In genomic region chr2:106941372-106941993, GRCh38 we compare ENCODE assay signal across 26 cellular contexts. TPM values are rescaled to one million over a fixed set of nuclear protein-coding genes. Genes with fewer than 3 reads are reported as not detected.
DNase-seq lines count a peak whose midpoint lies in the region; ATAC-seq, FAIRE-seq and TF ChIP-seq lines count a peak whose summit lies in the region.
"Had no signal": no experiment of that assay in that cellular context is flagged by ENCODE, and none has a peak within 500 bp of the region (broad histone marks: within the 10 kb centered on the region; RNA-seq: fewer than 3 reads in every experiment).

No MANE protein-coding gene starts in this region.

- CTCF ChIA-PET in K562 (lab: Yijun Ruan, JAX; ENCODE audit: low intra/inter-chr PET ratio), result no interaction called here

- no peak overlapping the region for H3K4me3 ChIP-seq in K562
- H3K4me3 ChIP-seq in neuronal stem cell (ENCODE audit: low read length in 2 of 2), result no peak overlapping the region
- H3K4me3 ChIP-seq: A549; BLaER1 treated with 17β-estradiol and CSF1 and Interleukin-3, amounts not matched to agents 10 nM and 100 nM; GM12878; GM23248 had no signal

- peak overlapping the region; percentile 35 for H3K18ac ChIP-seq in neuronal stem cell (ENCODE audit: low read length)

- H3K9ac ChIP-seq in K562 (ENCODE audit: insufficient read depth in 1 of 2, low read depth in 2 of 2, low read length in 2 of 2) (no peak overlapping the region), neuronal stem cell (ENCODE audit: low read depth, low read length, poor library complexity) (no peak overlapping the region)
- H3K9ac ChIP-seq: BLaER1 treated with 17β-estradiol and CSF1 and Interleukin-3, amounts not matched to agents 10 nM and 100 nM; GM23248 had no signal

- H3K27me3 ChIP-seq in K562 (ENCODE audit: control insufficient read depth in 2 of 2, insufficient read depth in 2 of 2, low read length in 2 of 2) (no peaks in the 10 kb centered on the region), neuronal stem cell (ENCODE audit: control insufficient read depth in 3 of 3, insufficient read depth in 3 of 3, low read depth in 1 of 3, low read length in 3 of 3) (peaks cover 0 to 3% (median 0%) of the 10 kb centered on the region in 3 experiments)
- H3K27me3 ChIP-seq: BE2C; BLaER1 treated with 17β-estradiol and CSF1 and Interleukin-3, amounts not matched to agents 10 nM and 100 nM had no signal

- H3K4me2 ChIP-seq in K562 (ENCODE audit: insufficient read depth, low read length) (no peak overlapping the region), neuronal stem cell (ENCODE audit: insufficient read depth, low read length, poor library complexity, severe bottlenecking) (no peak overlapping the region)
- H3K4me2 ChIP-seq: A549; BLaER1 treated with 17β-estradiol and CSF1 and Interleukin-3, amounts not matched to agents 10 nM and 100 nM had no signal

- H3K23ac ChIP-seq in neuronal stem cell (ENCODE audit: low read depth, low read length, poor library complexity), result no peak overlapping the region

- H4K20me1 ChIP-seq in K562 (replicated peaks; ENCODE audit: control insufficient read depth, insufficient read depth, low read length), result no peaks in the 10 kb centered on the region
- H4K20me1 ChIP-seq: BLaER1 treated with 17β-estradiol and CSF1 and Interleukin-3, amounts not matched to agents 10 nM and 100 nM had no signal

- H3K36me3 ChIP-seq in K562 (ENCODE audit: control insufficient read depth, insufficient read depth, low read length) (no peaks in the 10 kb centered on the region), neuronal stem cell (replicated peaks in 1 of 2; ENCODE audit: control insufficient read depth in 2 of 2, insufficient read depth in 2 of 2, low read length in 2 of 2) (no peaks in the 10 kb centered on the region)
- H3K36me3 ChIP-seq: BE2C; BLaER1 treated with 17β-estradiol and CSF1 and Interleukin-3, amounts not matched to agents 10 nM and 100 nM had no signal

- no peak for FAIRE-seq in K562 (lab: Jason Lieb, UNC)
- FAIRE-seq: A549, D721Med, GM12878, GM19239, H1 had no signal

- H4K8ac ChIP-seq in neuronal stem cell (ENCODE audit: low read depth, low read length), result no peak overlapping the region

- under 1% methylated on average over 18 of the region's 18 CpGs for WGBS in K562 (ENCODE audit: insufficient coverage, low coverage, missing lambda C conversion rate)
- no CpG with 5 or more reads among the region's 18 CpGs for WGBS in neuronal stem cell (ENCODE audit: extremely low coverage in 2 of 2, insufficient read length in 2 of 2, insufficient replicate concordance in 1 of 2), 2 donors

- H2AFZ ChIP-seq in K562 (ENCODE audit: low read depth, low read length) (no peak overlapping the region), neuronal stem cell (ENCODE audit: low read length) (no peak overlapping the region)
- H2AFZ ChIP-seq: GM23248 had no signal

- no peaks in the 10 kb centered on the region for H3K9me3 ChIP-seq in K562 (replicated peaks; ENCODE audit: control insufficient read depth, insufficient read depth, low read depth, low read length)
- peaks cover 0 to 4% of the 10 kb centered on the region in 2 donors for H3K9me3 ChIP-seq in neuronal stem cell (replicated peaks in 1 of 2; ENCODE audit: control insufficient read depth in 2 of 2, insufficient read depth in 1 of 2, low read depth in 1 of 2, low read length in 2 of 2)
- H3K9me3 ChIP-seq: BE2C had no signal

- H3K4ac ChIP-seq in neuronal stem cell (ENCODE audit: low read length), result no peak overlapping the region

- H3K79me1 ChIP-seq in neuronal stem cell (ENCODE audit: low read depth, low read length), result no peaks in the 10 kb centered on the region

- no peak overlapping the region for H2AK5ac ChIP-seq in neuronal stem cell (ENCODE audit: low read depth, low read length)

- H3K79me2 ChIP-seq in K562 (ENCODE audit: control insufficient read depth, insufficient read depth, low read length), result no peaks in the 10 kb centered on the region

- H4K91ac ChIP-seq in neuronal stem cell (ENCODE audit: low read depth, low read length, poor library complexity), result no peak overlapping the region

- no peak overlapping the region for H2BK120ac ChIP-seq in neuronal stem cell (ENCODE audit: low read depth, low read length)

- no peak for TF ChIP-seq POLR2A in K562 (conservative IDR thresholded peaks at IDR 0.05)

- no peaks in the 10 kb centered on the region for H3K9me1 ChIP-seq in K562 (ENCODE audit: control insufficient read depth, insufficient read depth, low read length)

- H3K4me1 ChIP-seq in K562 (replicated peaks in 1 of 2; ENCODE audit: control insufficient read depth in 2 of 2, insufficient read depth in 2 of 2, low read length in 2 of 2) (no peaks in the 10 kb centered on the region), neuronal stem cell (ENCODE audit: control insufficient read depth in 2 of 2, insufficient read depth in 1 of 2, low read depth in 1 of 2, low read length in 2 of 2) (no peaks in the 10 kb centered on the region)
- H3K4me1 ChIP-seq: A549; BE2C; BLaER1 treated with 17β-estradiol and CSF1 and Interleukin-3, amounts not matched to agents 10 nM and 100 nM had no signal

- no peak for TF ChIP-seq RAD21 in K562 (CRISPR knock-in tag; conservative IDR thresholded peaks at IDR 0.05 in 1 of 2, IDR thresholded peaks at IDR 0.05 in 1 of 2)

- in situ Hi-C loops in K562 (cut with MboI), result no loop called here

- no peak overlapping the region for H2BK5ac ChIP-seq in neuronal stem cell (ENCODE audit: low read length)

- BruUV-seq in K562 (replicated peaks; lab: Mats Ljungman, UMichigan), result no TSS peak

- no peak for TF ChIP-seq CTCF in K562 (IDR thresholded peaks at IDR 0.05 in 2 of 3, conservative IDR thresholded peaks at IDR 0.05 in 1 of 3; ENCODE audit: insufficient read depth in 2 of 3, low read depth in 1 of 3, low read length in 3 of 3)

- H2BK12ac ChIP-seq in neuronal stem cell (ENCODE audit: low read length), result no peak overlapping the region

- POLR2A ChIA-PET in K562 (lab: Yijun Ruan, JAX), result no interaction called here

- H3K14ac ChIP-seq in neuronal stem cell (ENCODE audit: low read length), result peak overlapping the region; percentile 63

- no peak overlapping the region for H3K27ac ChIP-seq in K562 (ENCODE audit: extremely low read depth, low read depth, low read length)
- H3K27ac ChIP-seq in neuronal stem cell (replicated peaks; ENCODE audit: low read length), result no peak overlapping the region
- H3K27ac ChIP-seq: 22Rv1; A549; BLaER1 treated with 17β-estradiol and CSF1 and Interleukin-3, amounts not matched to agents 10 nM and 100 nM; GM23248 had no signal

- ATAC-seq in K562, result no peak
- ATAC-seq: A549, GM12878 had no signal

- no peak overlapping the region for H2BK15ac ChIP-seq in neuronal stem cell (ENCODE audit: low read length)

- intact Hi-C loops in K562 (cut with micrococcal nuclease), result no loop called here

- DNase-seq in activated gamma-delta T cell (lab: John Stamatoyannopoulos, UW) (peak; percentile 4), activated gamma-delta T cell treated with Interleukin-2 at 50 U/mL for 16 hours (no peak), K562 (ENCODE audit: extremely low read depth in 1 of 4, low spot score in 3 of 4) (no peak), neuronal stem cell (ENCODE audit: low spot score) (no peak), anterior cingulate cortex (lab: John Stamatoyannopoulos, UW) (no peak)
- DNase-seq in central memory CD4-positive, alpha-beta T cell, result no peak
- DNase-seq: ACHN; AML-193; BE2C; CD4-positive, alpha-beta T cell; CD8-positive, alpha-beta memory T cell; DMS 273 treated with DMSO at 0.1 percent for 48 hours; DMS79; EL; GDM1; GM23248; H7; HCEC 1CT had no signal

- TF ChIP-seq EP300 in K562 (IDR thresholded peaks at IDR 0.05; ENCODE audit: low read length), result no peak

TF ChIP-seq in K562, 482 proteins besides CTCF, POLR2A, EP300 and RAD21:
- TF ChIP-seq ZNF12 (CRISPR knock-in tag; IDR thresholded peaks at IDR 0.05), result peak; percentile 93
- no peak for TF ChIP-seq MITF (IDR thresholded peaks at IDR 0.05)
- TF ChIP-seq SAP30 (IDR thresholded peaks at IDR 0.05; ENCODE audit: borderline replicate concordance, insufficient read depth, low read depth, low read length, poor library complexity, severe bottlenecking), result no peak

RNA-seq across cellular contexts. Expression of gene ST6GAL2, which starts 55.5 kb away (rescaled TPM):
- not detected in 2 replicates for total RNA-seq in K562 (2011; cell fraction: chromatin; rRNA removed; ENCODE audit: low replicate concordance)
- not detected in 2 replicates for total RNA-seq in K562 (2011; cell fraction: nucleolus; rRNA removed)
- total RNA-seq in K562 (2011; cell fraction: nucleoplasm; rRNA removed), result not detected in 2 replicates
- not detected in 2 replicates for total RNA-seq in K562 (2014; rRNA removed)
- total RNA-seq in K562 (2014; rRNA removed; fragmentation: Illumina TruSeq; extraction: Trizol), result not detected in 2 replicates
- total RNA-seq in K562 (2015; rRNA removed; fragmentation: Illumina TruSeq; extraction: Trizol), result not detected in 2 replicates
- not detected in 2 replicates for total RNA-seq in K562 (2021)
- polyA plus RNA-seq in K562 (2011; rRNA removed), result not detected in 2 replicates
- polyA plus RNA-seq in K562 (2011; cell fraction: cytosol; rRNA removed), result not detected in 2 replicates
- polyA plus RNA-seq in K562 (2011; cell fraction: nucleus; rRNA removed), result not detected in 2 replicates
- polyA plus RNA-seq in K562 (2012), result not detected in 2 replicates
- polyA plus RNA-seq in K562 (2014; fragmentation: Illumina TruSeq; extraction: Trizol), result not detected in 2 replicates
- polyA plus RNA-seq in K562 (2014; fragmentation: Nextera tagmentation; extraction: Ambion mirVana), result not detected
- not detected in 2 replicates for polyA plus RNA-seq in K562 (2014; rRNA removed)
- not detected in 2 replicates for polyA minus RNA-seq in K562 (2011; rRNA and poly(A)+ RNA removed)
- not detected in 2 replicates for polyA minus RNA-seq in K562 (2011; cell fraction: cytosol; rRNA and poly(A)+ RNA removed)
- polyA minus RNA-seq in K562 (2011; cell fraction: nucleus; rRNA and poly(A)+ RNA removed), result not detected in 2 replicates
- polyA plus RNA-seq in neuronal stem cell (2013, experiment 1 of 2), result 5.6 TPM
- polyA plus RNA-seq in neuronal stem cell (2013, experiment 2 of 2), result 5.5 TPM
- total RNA-seq: CD4-positive, alpha-beta T cell; CD8-positive, alpha-beta memory T cell; GM12878; GM23248 had no signal
- polyA plus RNA-seq: CD14-positive monocyte; CD8-positive, alpha-beta memory T cell; GM12878; GM23248 had no signal
